In the genomic region with DNA sequence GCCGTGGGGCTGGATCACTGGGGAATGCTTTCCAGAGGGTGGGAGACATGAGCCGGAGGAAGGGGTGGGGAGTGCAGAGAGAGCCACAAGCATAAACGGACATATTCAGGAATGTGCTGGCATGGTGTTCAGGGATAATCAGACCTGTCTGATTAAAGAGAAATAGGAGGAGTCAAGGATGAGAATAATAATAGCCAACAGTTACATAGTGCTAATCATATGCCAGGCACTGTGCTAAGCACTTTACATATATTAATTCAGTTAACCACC, we compare ENCODE assay signal across 1 cellular context.
TF ChIP-seq lines count a peak whose summit lies in the region.

No MANE protein-coding gene starts in this region.

TF ChIP-seq in HepG2, 621 proteins besides CTCF, POLR2A, EP300 and RAD21:
- TF ChIP-seq TBX3 (IDR thresholded peaks at IDR 0.05; ENCODE audit: borderline replicate concordance), result no peak
- TF ChIP-seq, protein P1, sequence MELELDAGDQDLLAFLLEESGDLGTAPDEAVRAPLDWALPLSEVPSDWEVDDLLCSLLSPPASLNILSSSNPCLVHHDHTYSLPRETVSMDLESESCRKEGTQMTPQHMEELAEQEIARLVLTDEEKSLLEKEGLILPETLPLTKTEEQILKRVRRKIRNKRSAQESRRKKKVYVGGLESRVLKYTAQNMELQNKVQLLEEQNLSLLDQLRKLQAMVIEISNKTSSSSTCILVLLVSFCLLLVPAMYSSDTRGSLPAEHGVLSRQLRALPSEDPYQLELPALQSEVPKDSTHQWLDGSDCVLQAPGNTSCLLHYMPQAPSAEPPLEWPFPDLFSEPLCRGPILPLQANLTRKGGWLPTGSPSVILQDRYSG (CRISPR knock-in tag; IDR thresholded peaks at IDR 0.05), result no peak
- TF ChIP-seq HDAC1 (CRISPR knock-in tag; IDR thresholded peaks at IDR 0.05), result no peak
- TF ChIP-seq SMARCC2 (IDR thresholded peaks at IDR 0.05), result no peak
- TF ChIP-seq, protein P2, sequence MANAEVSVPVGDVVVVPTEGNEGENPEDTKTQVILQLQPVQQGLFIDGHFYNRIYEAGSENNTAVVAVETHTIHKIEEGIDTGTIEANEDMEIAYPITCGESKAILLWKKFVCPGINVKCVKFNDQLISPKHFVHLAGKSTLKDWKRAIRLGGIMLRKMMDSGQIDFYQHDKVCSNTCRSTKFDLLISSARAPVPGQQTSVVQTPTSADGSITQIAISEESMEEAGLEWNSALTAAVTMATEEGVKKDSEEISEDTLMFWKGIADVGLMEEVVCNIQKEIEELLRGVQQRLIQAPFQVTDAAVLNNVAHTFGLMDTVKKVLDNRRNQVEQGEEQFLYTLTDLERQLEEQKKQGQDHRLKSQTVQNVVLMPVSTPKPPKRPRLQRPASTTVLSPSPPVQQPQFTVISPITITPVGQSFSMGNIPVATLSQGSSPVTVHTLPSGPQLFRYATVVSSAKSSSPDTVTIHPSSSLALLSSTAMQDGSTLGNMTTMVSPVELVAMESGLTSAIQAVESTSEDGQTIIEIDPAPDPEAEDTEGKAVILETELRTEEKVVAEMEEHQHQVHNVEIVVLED (CRISPR knock-in tag; IDR thresholded peaks at IDR 0.05; ENCODE audit: borderline replicate concordance), result no peak
- no peak for TF ChIP-seq TGIF2 (CRISPR knock-in tag; IDR thresholded peaks at IDR 0.05)
- no peak for TF ChIP-seq YY1 (IDR thresholded peaks at IDR 0.05; ENCODE audit: insufficient read depth, insufficient replicate concordance, low read depth, low read length)
- TF ChIP-seq SP4 (CRISPR knock-in tag; IDR thresholded peaks at IDR 0.05), result no peak
